In genomic region chr22:19892249-19892879, GRCh38 we compare ENCODE assay signal across 8 cellular contexts. TPM values are rescaled to one million over a fixed set of nuclear protein-coding genes. Genes with fewer than 3 reads are reported as not detected.
A peak's percentile ranks its signal among the peaks of the same experiment; 100 is the strongest.
DNase-seq lines count a peak whose midpoint lies in the region; ATAC-seq and TF ChIP-seq lines count a peak whose summit lies in the region.

No MANE protein-coding gene starts in this region.

- H3K27ac Mint-ChIP-seq in activated naive CD8-positive, alpha-beta T cell treated with anti-CD3 and anti-CD28 coated beads for 36 hours, result peak overlapping the region; percentile 97
- peak overlapping the region; percentile 96 to 100 (median 99) for H3K27ac Mint-ChIP-seq in naive thymus-derived CD8-positive, alpha-beta T cell

- peaks cover 77% of the 10 kb centered on the region for H3K4me1 Mint-ChIP-seq in activated naive CD8-positive, alpha-beta T cell treated with anti-CD3 and anti-CD28 coated beads for 36 hours
- peaks cover 36 to 92% (median 84%) of the 10 kb centered on the region in 4 donors for H3K4me1 Mint-ChIP-seq in naive thymus-derived CD8-positive, alpha-beta T cell

- no peak for TF ChIP-seq CTCF in GM13977 (IDR thresholded peaks at IDR 0.05; ENCODE audit: extremely low read depth, insufficient read depth, missing control alignments)
- no peak for TF ChIP-seq CTCF in RWPE2 (IDR thresholded peaks at IDR 0.05; ENCODE audit: poor library complexity, severe bottlenecking)

- peaks cover 10% of the 10 kb centered on the region for H3K36me3 ChIP-seq in RWPE2 (ENCODE audit: low read depth)

- H3K27me3 Mint-ChIP-seq in activated naive CD8-positive, alpha-beta T cell treated with anti-CD3 and anti-CD28 coated beads for 36 hours, result no peaks in the 10 kb centered on the region
- no peaks in the 10 kb centered on the region for H3K27me3 Mint-ChIP-seq in naive thymus-derived CD8-positive, alpha-beta T cell

- DNase-seq in GM13977 (ENCODE audit: low spot score) (peak; percentile 84), RWPE2 (ENCODE audit: low spot score) (no peak), hippocampal formation (lab: John Stamatoyannopoulos, UW) (no peak), mesenteric fat pad (ENCODE audit: low spot score) (no peak), Right ventricle myocardium superior (no peak)
- peak; percentile 72 for DNase-seq in activated naive CD8-positive, alpha-beta T cell treated with anti-CD3 and anti-CD28 coated beads for 36 hours
- DNase-seq in naive thymus-derived CD8-positive, alpha-beta T cell, result peak; percentile 32 to 69 (median 50)

- peak overlapping the region; percentile 96 for H3K27ac ChIP-seq in RWPE2 (ENCODE audit: poor library complexity, severe bottlenecking)

- H3K9me3 Mint-ChIP-seq in activated naive CD8-positive, alpha-beta T cell treated with anti-CD3 and anti-CD28 coated beads for 36 hours, result no peaks in the 10 kb centered on the region
- H3K9me3 Mint-ChIP-seq in naive thymus-derived CD8-positive, alpha-beta T cell, result no peaks in the 10 kb centered on the region

- peaks cover 9% of the 10 kb centered on the region for H3K36me3 Mint-ChIP-seq in activated naive CD8-positive, alpha-beta T cell treated with anti-CD3 and anti-CD28 coated beads for 36 hours
- H3K36me3 Mint-ChIP-seq in naive thymus-derived CD8-positive, alpha-beta T cell, result peaks cover 0 to 2% (median 0%) of the 10 kb centered on the region in 3 donors

- peaks cover 22% of the 10 kb centered on the region for H3K4me1 ChIP-seq in RWPE2 (ENCODE audit: insufficient read depth, poor library complexity, severe bottlenecking)

- H3K4me3 Mint-ChIP-seq in activated naive CD8-positive, alpha-beta T cell treated with anti-CD3 and anti-CD28 coated beads for 36 hours, result peak overlapping the region; percentile 76
- peak overlapping the region; percentile 78 to 91 (median 86) for H3K4me3 Mint-ChIP-seq in naive thymus-derived CD8-positive, alpha-beta T cell

- H3K4me3 ChIP-seq in RWPE2 (ENCODE audit: severe bottlenecking), result no peak overlapping the region

- no peaks in the 10 kb centered on the region for H3K27me3 ChIP-seq in RWPE2 (ENCODE audit: insufficient read depth, poor library complexity, severe bottlenecking)

- POLR2A ChIA-PET in naive thymus-derived CD8-positive, alpha-beta T cell (lab: Charles Lee), result interaction anchor here (0.6 to 6.7 kb wide), 24 partner anchors 9 to 461 kb away, joined by 3 to 120 read pairs (median 5); partner anchors contain the start of genes COMT, GNB1L, HIRA and RANBP1

- ATAC-seq in RWPE2 (ENCODE audit: low read depth) (peak; percentile 16), GM21381 (IDR thresholded peaks at IDR 0.05; ENCODE audit: unreplicated experiment) (no peak), Right ventricle myocardium superior (ENCODE audit: poor library complexity) (no peak)
- ATAC-seq in naive thymus-derived CD8-positive, alpha-beta T cell, result peak; percentile 34 to 52

- intact Hi-C loops in Right ventricle myocardium superior (cut with DNase I), result no loop called here

- in situ Hi-C loops in GM13977 (cut with MboI; ENCODE audit: low pct_unique_long_range_greater_than_20kb, low sequenced_read_pairs, unreplicated experiment), result loop anchor here (10.0 kb wide), 2 partner anchors 88 to 118 kb away; no protein-coding TSS in a partner anchor

- no peaks in the 10 kb centered on the region for H3K9me3 ChIP-seq in RWPE2 (ENCODE audit: severe bottlenecking)

RNA-seq across cellular contexts. Expression of gene GNB1L, which starts 37.7 kb away (rescaled TPM):
- 10 to 100 TPM; 14.5 TPM for total RNA-seq in activated naive CD8-positive, alpha-beta T cell treated with anti-CD3 and anti-CD28 coated beads for 36 hours
- total RNA-seq in naive thymus-derived CD8-positive, alpha-beta T cell, result 10 to 100 TPM; 11.0 to 12.5 TPM
- 10 to 100 TPM; 12.2 to 18.7 (median 17.3) TPM for polyA plus RNA-seq in naive thymus-derived CD8-positive, alpha-beta T cell
- 4.2 TPM for total RNA-seq in mesenteric fat pad
- total RNA-seq in Right ventricle myocardium superior, result 2.5 TPM

RNA-seq across cellular contexts. Expression of gene RTL10, which starts 37.7 kb away (rescaled TPM):
- 10 to 100 TPM; 18.7 to 23.1 TPM for total RNA-seq in activated naive CD8-positive, alpha-beta T cell treated with anti-CD3 and anti-CD28 coated beads for 36 hours
- total RNA-seq in naive thymus-derived CD8-positive, alpha-beta T cell, result 10 to 100 TPM; 30.9 to 33.0 TPM
- 10 to 100 TPM in 2 of 3 donors, 1 to 10 TPM in 1; 7.0 to 14.3 (median 13.4) TPM for polyA plus RNA-seq in naive thymus-derived CD8-positive, alpha-beta T cell
- total RNA-seq in mesenteric fat pad (8.4 TPM), Right ventricle myocardium superior (6.2 TPM)

RNA-seq across cellular contexts. Expression of gene COMT, which starts 49.2 kb away (rescaled TPM):
- total RNA-seq in activated naive CD8-positive, alpha-beta T cell treated with anti-CD3 and anti-CD28 coated beads for 36 hours, result 10 to 100 TPM; 76.1 to 79.6 TPM
- total RNA-seq in naive thymus-derived CD8-positive, alpha-beta T cell, result 10 to 100 TPM; 40.7 to 43.0 TPM
- 10 to 100 TPM; 92.1 to 97.2 (median 92.6) TPM for polyA plus RNA-seq in naive thymus-derived CD8-positive, alpha-beta T cell
- total RNA-seq in mesenteric fat pad, result 144 TPM
- 75.3 TPM for total RNA-seq in Right ventricle myocardium superior

RNA-seq across cellular contexts. Expression of gene TXNRD2, which starts 49.3 kb away (rescaled TPM):
- 10 to 100 TPM; 20.3 to 20.9 TPM for total RNA-seq in activated naive CD8-positive, alpha-beta T cell treated with anti-CD3 and anti-CD28 coated beads for 36 hours
- total RNA-seq in naive thymus-derived CD8-positive, alpha-beta T cell, result 10 to 100 TPM; 33.4 to 33.8 TPM
- 10 to 100 TPM in 2 of 3 donors, 1 to 10 TPM in 1; 6.5 to 14.9 (median 10.6) TPM for polyA plus RNA-seq in naive thymus-derived CD8-positive, alpha-beta T cell
- total RNA-seq in mesenteric fat pad (20.2 TPM), Right ventricle myocardium superior (40.4 TPM)

Comparison
In these comparisons a context has a peak if more than half of its experiments do, and no peak if none do; other contexts are left out.
1. DNase-seq: peak in GM13977 (single experiment), activated naive CD8-positive, alpha-beta T cell treated with anti-CD3 and anti-CD28 coated beads for 36 hours (single experiment) and naive thymus-derived CD8-positive, alpha-beta T cell (10 of 10); none in RWPE2 (single experiment), hippocampal formation (0 of 2), mesenteric fat pad (single experiment) and Right ventricle myocardium superior (single experiment).
2. ATAC-seq: peak in RWPE2 (single experiment) and naive thymus-derived CD8-positive, alpha-beta T cell (2 of 2); none in GM21381 (single experiment) and Right ventricle myocardium superior (single experiment).